ENCODE assay signal across 8 cellular contexts in genomic region chr2:131092409-131093065, GRCh38. TPM values are rescaled to one million over a fixed set of nuclear protein-coding genes. Genes with fewer than 3 reads are reported as not detected.
DNase-seq lines count a peak whose midpoint lies in the region; ATAC-seq, FAIRE-seq and TF ChIP-seq lines count a peak whose summit lies in the region.

No MANE protein-coding gene starts in this region.

- H3K4me1 ChIP-seq in H9 (ENCODE audit: insufficient read depth, low read length) (no peaks in the 10 kb centered on the region), endothelial cell of umbilical vein (ENCODE audit: control insufficient read depth, extremely low read depth, insufficient read depth, low read length) (peaks cover 10% of the 10 kb centered on the region), pancreas (peaks cover 0 to 18% (median 0%) of the 10 kb centered on the region in 3 donors)

- ATAC-seq in SK-N-SH treated with all-trans-retinoic acid at 6 μM for 48 hours (no peak), pancreas (no peak), GM19324 (IDR thresholded peaks at IDR 0.05; ENCODE audit: low FRiP score, unreplicated experiment) (no peak), GM18907 (IDR thresholded peaks at IDR 0.05; ENCODE audit: unreplicated experiment) (no peak)

- H3K4me3 ChIP-seq in endothelial cell of umbilical vein (replicated peaks in 1 of 3; ENCODE audit: insufficient read depth in 1 of 3, low read depth in 1 of 3, low read length in 3 of 3) (peak overlapping the region; percentile 92 to 100 (median 99)), pancreas (peak overlapping the region; percentile 65 to 85 (median 76))

- no peak overlapping the region for H3T11ph ChIP-seq in H9 (ENCODE audit: low read length)

- no peak overlapping the region for H3K23ac ChIP-seq in H9 (ENCODE audit: insufficient read length, low read depth, low read length)

- H3K27me3 ChIP-seq in H9 (ENCODE audit: insufficient read depth, low read length) (no peaks in the 10 kb centered on the region), endothelial cell of umbilical vein (ENCODE audit: control insufficient read depth in 2 of 2, insufficient read depth in 2 of 2, low read length in 2 of 2) (no peaks in the 10 kb centered on the region), pancreas (no peaks in the 10 kb centered on the region)

- H2AK5ac ChIP-seq in H9 (ENCODE audit: insufficient read length, low read length), result no peak overlapping the region

- H3K9me1 ChIP-seq in endothelial cell of umbilical vein (replicated peaks; ENCODE audit: control insufficient read depth, extremely low read depth, insufficient read depth, low read length), result no peaks in the 10 kb centered on the region

- H4K5ac ChIP-seq in H9 (ENCODE audit: insufficient read length, low read depth, low read length), result no peak overlapping the region

- no peak for TF ChIP-seq CTCF in H9 (conservative IDR thresholded peaks at IDR 0.05)
- TF ChIP-seq CTCF in endothelial cell of umbilical vein (IDR thresholded peaks at IDR 0.05; ENCODE audit: extremely low read depth in 1 of 2, insufficient read depth in 1 of 2, low read depth in 1 of 2, low read length in 2 of 2), result no peak
- no peak for TF ChIP-seq CTCF in pancreas (IDR thresholded peaks at IDR 0.05)

- peaks cover 3% of the 10 kb centered on the region for H3K79me1 ChIP-seq in H9 (ENCODE audit: insufficient read depth, low read depth, low read length, poor library complexity, severe bottlenecking)

- no peak overlapping the region for H2BK15ac ChIP-seq in H9 (ENCODE audit: low read depth, low read length)

- H4K20me1 ChIP-seq in H9 (ENCODE audit: control insufficient read depth, insufficient read depth, insufficient read length) (no peaks in the 10 kb centered on the region), endothelial cell of umbilical vein (replicated peaks; ENCODE audit: control insufficient read depth, extremely low read depth, insufficient read depth, low read length) (peaks cover 3% of the 10 kb centered on the region)

- no peak overlapping the region for H4K8ac ChIP-seq in H9 (replicated peaks; ENCODE audit: insufficient read length, low read depth, low read length)

- H2BK120ac ChIP-seq in H9 (ENCODE audit: low read depth, low read length, poor library complexity, severe bottlenecking), result no peak overlapping the region

- H2AFZ ChIP-seq in H9 (ENCODE audit: low read length) (no peak overlapping the region), endothelial cell of umbilical vein (ENCODE audit: low read depth, low read length) (peak overlapping the region; percentile 91)

- H3K4me1 Mint-ChIP-seq in H9, result peaks cover 4 to 7% of the 10 kb centered on the region in 2 experiments; a peak in 2 of 4 replicates

- peak; percentile 52 for FAIRE-seq in endothelial cell of umbilical vein (lab: Jason Lieb, UNC)
- FAIRE-seq in pancreas (lab: Jason Lieb, UNC), result peak; percentile 65

- H3K36me3 ChIP-seq in endothelial cell of umbilical vein (ENCODE audit: control insufficient read depth in 2 of 2, extremely low read depth in 1 of 2, insufficient read depth in 2 of 2, low read length in 2 of 2), result peaks cover 5 to 7% of the 10 kb centered on the region in 2 experiments
- peaks cover 0 to 10% (median 3%) of the 10 kb centered on the region in 3 donors for H3K36me3 ChIP-seq in pancreas

- H2BK12ac ChIP-seq in H9 (ENCODE audit: insufficient read length, low read depth, low read length), result no peak overlapping the region

- peaks cover 24 to 38% (median 30%) of the 10 kb centered on the region in 3 experiments; a peak in 6 of 7 replicates for H3K36me3 Mint-ChIP-seq in H9 (ENCODE audit: insufficient read depth in 1 of 3, low read depth in 3 of 3)

- H3K14ac ChIP-seq in H9 (ENCODE audit: insufficient read depth, low read length), result peak overlapping the region; percentile 76; the same call in 1 of the 2 replicates

- H3K4me2 ChIP-seq in H9 (ENCODE audit: insufficient read depth, insufficient read length, low read length), result peak overlapping the region; percentile 46
- peak overlapping the region; percentile 100 for H3K4me2 ChIP-seq in endothelial cell of umbilical vein (ENCODE audit: insufficient read depth, low read length)

- CTCF ChIA-PET in endothelial cell of umbilical vein (lab: Charles Lee), result interaction anchor here (1.0 to 1.9 kb wide), 4 partner anchors 9 to 400 kb away, joined by 3 to 7 read pairs (median 4); no protein-coding TSS in a partner anchor

- intact Hi-C loops in endothelial cell of umbilical vein (cut with micrococcal nuclease) (loop anchor here (1.0 to 10.0 kb wide), 2 partner anchors 13 to 748 kb away; partner anchors contain the start of genes IMP4 and PLEKHB2), pancreas (cut with DNase I) (no loop called here), posterior vena cava (cut with DNase I) (no loop called here)

- no peaks in the 10 kb centered on the region for H3K27me3 Mint-ChIP-seq in H9 (ENCODE audit: low read depth)

- H3K27ac Mint-ChIP-seq in H9, result peak overlapping the region; percentile 90 to 91 (median 91); a peak in 6 of 7 replicates

- dilution Hi-C loops in endothelial cell of umbilical vein (cut with MboI; ENCODE audit: extremely low pct_ligation_motif_present, low sequenced_read_pairs), result no loop called here

- no peak overlapping the region for H4K91ac ChIP-seq in H9 (ENCODE audit: insufficient read length, low read depth, low read length)

- H3K56ac ChIP-seq in H9 (ENCODE audit: insufficient read length, low read depth, low read length), result no peak overlapping the region

- TF ChIP-seq POLR2A in endothelial cell of umbilical vein (IDR thresholded peaks at IDR 0.05; ENCODE audit: low read depth, low read length), result no peak

- no peaks in the 10 kb centered on the region; a peak in 1 of 5 replicates for H3K9me3 Mint-ChIP-seq in H9

- no CpG with 5 or more reads among the region's 36 CpGs for WGBS in H9 (ENCODE audit: extremely low coverage, insufficient read length, low lambda C conversion rate)
- 1% methylated on average over 36 of the region's 36 CpGs for WGBS in pancreas, 2 donors

- H3K79me2 ChIP-seq in H9 (ENCODE audit: insufficient read depth, low read length), result peaks cover 32% of the 10 kb centered on the region; the same call in 1 of the 2 replicates
- peaks cover 56% of the 10 kb centered on the region for H3K79me2 ChIP-seq in endothelial cell of umbilical vein (ENCODE audit: control insufficient read depth, insufficient read depth, low read length)

- POLR2A ChIA-PET in endothelial cell of umbilical vein (lab: Charles Lee), result no interaction called here

- H3K18ac ChIP-seq in H9 (ENCODE audit: insufficient read length, low read depth, low read length), result no peak overlapping the region

- no TSS peak for BruUV-seq in endothelial cell of umbilical vein (replicated peaks; lab: Mats Ljungman, UMichigan)

- H3K9me3 ChIP-seq in H9 (ENCODE audit: control insufficient read depth, low read depth, low read length) (no peaks in the 10 kb centered on the region), endothelial cell of umbilical vein (replicated peaks; ENCODE audit: control insufficient read depth, insufficient read depth, low read length) (no peaks in the 10 kb centered on the region), pancreas (no peaks in the 10 kb centered on the region)

- H3K4me3 Mint-ChIP-seq in H9, result peak overlapping the region; percentile 84 to 85

- no peak overlapping the region for H2BK5ac ChIP-seq in H9 (ENCODE audit: insufficient read length, low read length)

- H3K23me2 ChIP-seq in H9 (ENCODE audit: insufficient read length, low read depth, low read length, poor library complexity, severe bottlenecking), result no peaks in the 10 kb centered on the region

- no peak overlapping the region for H3K4ac ChIP-seq in H9 (ENCODE audit: low read depth, low read length)

- DNase-seq in H9, result no peak
- DNase-seq in endothelial cell of umbilical vein (ENCODE audit: low read depth, low spot score), result peak; percentile 36
- no peak for DNase-seq in pancreas
- DNase-seq in posterior vena cava (ENCODE audit: low spot score), result no peak
- no peak for DNase-seq in COLO668 (lab: John Stamatoyannopoulos, UW; ENCODE audit: unreplicated experiment)

- no peak overlapping the region for H2BK20ac ChIP-seq in H9 (ENCODE audit: low read depth, low read length, poor library complexity, severe bottlenecking)

- H3K9ac ChIP-seq in H9 (ENCODE audit: extremely low read depth, insufficient read length, low read length), result peak overlapping the region; percentile 86
- H3K9ac ChIP-seq in endothelial cell of umbilical vein (replicated peaks; ENCODE audit: extremely low read depth, insufficient read depth, low read length), result peak overlapping the region; percentile 99

- H3K27ac ChIP-seq in H9 (ENCODE audit: insufficient read length, low read depth, low read length) (peak overlapping the region; percentile 21), endothelial cell of umbilical vein (ENCODE audit: insufficient read depth, low read depth, low read length) (peak overlapping the region; percentile 92), pancreas (peak overlapping the region; percentile 81 to 98 (median 97))

TF ChIP-seq in endothelial cell of umbilical vein, 7 proteins besides CTCF, POLR2A, EP300 and RAD21 (continues in another document):
- no peak for TF ChIP-seq JUN (IDR thresholded peaks at IDR 0.05; ENCODE audit: borderline replicate concordance, insufficient read depth, insufficient read length, low read depth)

RNA-seq across cellular contexts. Expression of gene FAM168B, which starts 0.7 kb away (rescaled TPM):
- 75.1 and 81.4 TPM in 2 replicates for total RNA-seq in H9 (2021)
- 107 and 109 TPM in 2 replicates for total RNA-seq in endothelial cell of umbilical vein
- polyA plus RNA-seq in endothelial cell of umbilical vein, result 183 and 185 TPM in 2 replicates
- 83.0 and 99.0 TPM in 2 replicates for polyA plus RNA-seq in endothelial cell of umbilical vein (2011; cell fraction: cytosol; rRNA removed)
- 78.3 and 80.9 TPM in 2 replicates for polyA plus RNA-seq in endothelial cell of umbilical vein (2011; cell fraction: nucleus; rRNA removed)
- polyA plus RNA-seq in endothelial cell of umbilical vein (2012), result 77.2 and 80.8 TPM in 2 replicates
- polyA minus RNA-seq in endothelial cell of umbilical vein, result 123 and 146 TPM in 2 replicates
- polyA minus RNA-seq in endothelial cell of umbilical vein (2011; cell fraction: cytosol; rRNA and poly(A)+ RNA removed), result 58.7 TPM
- 40.8 and 46.9 TPM in 2 replicates for polyA minus RNA-seq in endothelial cell of umbilical vein (2011; cell fraction: nucleus; rRNA and poly(A)+ RNA removed)
- total RNA-seq in pancreas, result 10 to 100 TPM; 26.2 to 37.2 (median 35.6) TPM
- 10 to 100 TPM; 11.0 to 17.1 TPM for polyA plus RNA-seq in pancreas
- 100 to 1,000 TPM in 1 of 2 donors, 10 to 100 TPM in 1; 87.4 to 104 TPM for total RNA-seq in posterior vena cava

RNA-seq across cellular contexts. Expression of gene PLEKHB2, which starts 12.6 kb away (rescaled TPM):
- total RNA-seq in H9 (2021) (55.9 TPM in 2 replicates), endothelial cell of umbilical vein (56.5 and 56.9 TPM in 2 replicates), pancreas (10 to 100 TPM in 5 of 6 donors, 1 to 10 TPM in 1; 8.3 to 28.3 (median 18.6) TPM), posterior vena cava (10 to 100 TPM; 25.4 to 40.4 TPM)
- polyA plus RNA-seq in endothelial cell of umbilical vein (46.3 and 56.8 TPM in 2 replicates), pancreas (10 to 100 TPM in 1 of 2 donors, 1 to 10 TPM in 1; 7.8 to 20.4 TPM)
- 47.4 and 51.4 TPM in 2 replicates for polyA plus RNA-seq in endothelial cell of umbilical vein (2011; cell fraction: cytosol; rRNA removed)
- 39.2 and 44.2 TPM in 2 replicates for polyA plus RNA-seq in endothelial cell of umbilical vein (2011; cell fraction: nucleus; rRNA removed)
- polyA plus RNA-seq in endothelial cell of umbilical vein (2012), result 68.8 and 69.9 TPM in 2 replicates
- 99.9 and 103 TPM in 2 replicates for polyA minus RNA-seq in endothelial cell of umbilical vein
- 36.3 TPM for polyA minus RNA-seq in endothelial cell of umbilical vein (2011; cell fraction: cytosol; rRNA and poly(A)+ RNA removed)
- 28.8 and 35.6 TPM in 2 replicates for polyA minus RNA-seq in endothelial cell of umbilical vein (2011; cell fraction: nucleus; rRNA and poly(A)+ RNA removed)

Comparison
In these comparisons a context has a peak if more than half of its experiments do, and no peak if none do; other contexts are left out.
1. H3K27ac ChIP-seq: peak in every context shown above with its lines; median percentile 97 in pancreas; 92 in endothelial cell of umbilical vein; 21 in H9.